8 cellular contexts compared by ENCODE assay signal in genomic region chr3:187016639-187017345, GRCh38.
A peak's percentile ranks its signal among the peaks of the same experiment; 100 is the strongest.
DNase-seq lines count a peak whose midpoint lies in the region; ATAC-seq and TF ChIP-seq lines count a peak whose summit lies in the region.

No MANE protein-coding gene starts in this region.

- DNase-seq in activated CD8-positive, alpha-beta memory T cell treated with anti-CD3 and anti-CD28 coated beads, Interleukin-2, amount 50 U/mL, for 48 hours: peak; percentile 52
- DNase-seq in activated CD8-positive, alpha-beta memory T cell treated with anti-CD3 and anti-CD28 coated beads for 24 hours: no peak
- DNase-seq in KBM-7: peak; percentile 34
- peak; percentile 94 for DNase-seq in epithelial cell of proximal tubule (ENCODE audit: low read depth)
- no peak for DNase-seq in HEK293T (ENCODE audit: extremely low spot score)
- DNase-seq in globus pallidus (ENCODE audit: low spot score): no peak

- H3K36me3 Mint-ChIP-seq in stimulated activated memory B cell treated with anti-CD40 and anti-IgM and Interleukin-4, amounts not matched to agents 10 μg/mL and 1 μg/mL and 100 μg/mL, for 72 hours: peaks cover 21% of the 10 kb centered on the region

- POLR2A ChIA-PET in HEK293T (lab: Yijun Ruan, JAX): no interaction called here

- in situ Hi-C loops in KBM-7 (cut with MboI; ENCODE audit: low pct_unique_long_range_greater_than_20kb, low sequenced_read_pairs): no loop called here

- no peaks in the 10 kb centered on the region for H3K27me3 Mint-ChIP-seq in stimulated activated memory B cell treated with anti-CD40 and anti-IgM and Interleukin-4, amounts not matched to agents 10 μg/mL and 1 μg/mL and 100 μg/mL, for 72 hours

- no peaks in the 10 kb centered on the region for H3K9me3 Mint-ChIP-seq in stimulated activated memory B cell treated with anti-CD40 and anti-IgM and Interleukin-4, amounts not matched to agents 10 μg/mL and 1 μg/mL and 100 μg/mL, for 72 hours

- TF ChIP-seq CTCF in epithelial cell of proximal tubule (conservative IDR thresholded peaks at IDR 0.05; ENCODE audit: low read depth, low read length): no peak

- CTCF ChIA-PET in HEK293T (lab: Yijun Ruan, JAX): no interaction called here

- H3K4me3 ChIP-seq in epithelial cell of proximal tubule (ENCODE audit: low read depth, low read length): no peak overlapping the region

- H3K4me3 Mint-ChIP-seq in stimulated activated memory B cell treated with anti-CD40 and anti-IgM and Interleukin-4, amounts not matched to agents 10 μg/mL and 1 μg/mL and 100 μg/mL, for 72 hours: peak overlapping the region; percentile 72

- ATAC-seq in stimulated activated memory B cell treated with anti-CD40 and anti-IgM and Interleukin-4, amounts not matched to agents 10 μg/mL and 1 μg/mL and 100 μg/mL, for 72 hours: peak; percentile 87
- ATAC-seq in GM18517 (IDR thresholded peaks at IDR 0.05; ENCODE audit: unreplicated experiment): no peak

- H3K27ac Mint-ChIP-seq in stimulated activated memory B cell treated with anti-CD40 and anti-IgM and Interleukin-4, amounts not matched to agents 10 μg/mL and 1 μg/mL and 100 μg/mL, for 72 hours: peak overlapping the region; percentile 88

- peaks cover 96% of the 10 kb centered on the region for H3K4me1 Mint-ChIP-seq in stimulated activated memory B cell treated with anti-CD40 and anti-IgM and Interleukin-4, amounts not matched to agents 10 μg/mL and 1 μg/mL and 100 μg/mL, for 72 hours

TF ChIP-seq in HEK293T, 16 proteins besides CTCF, POLR2A, EP300 and RAD21:
- no peak for TF ChIP-seq NFRKB (IDR thresholded peaks at IDR 0.05)
- TF ChIP-seq CTBP1 (IDR thresholded peaks at IDR 0.05; ENCODE audit: borderline replicate concordance): no peak
- TF ChIP-seq ZNF384 (IDR thresholded peaks at IDR 0.05): no peak
- no peak for TF ChIP-seq FOXK2 (IDR thresholded peaks at IDR 0.05)
- no peak for TF ChIP-seq L3MBTL2 (conservative IDR thresholded peaks at IDR 0.05)
- no peak for TF ChIP-seq LEF1 (IDR thresholded peaks at IDR 0.05; ENCODE audit: borderline replicate concordance)
- TF ChIP-seq PKNOX1 (IDR thresholded peaks at IDR 0.05): no peak
- no peak for TF ChIP-seq HDGF (IDR thresholded peaks at IDR 0.05; ENCODE audit: borderline replicate concordance)
- TF ChIP-seq BHLHE40 (IDR thresholded peaks at IDR 0.05; ENCODE audit: borderline replicate concordance): no peak
- no peak for TF ChIP-seq SP1 (IDR thresholded peaks at IDR 0.05)
- TF ChIP-seq FOXA1 (IDR thresholded peaks at IDR 0.05): no peak
- TF ChIP-seq TARDBP (IDR thresholded peaks at IDR 0.05): no peak
- TF ChIP-seq ELF4 (IDR thresholded peaks at IDR 0.05): no peak
- TF ChIP-seq FOXM1 (IDR thresholded peaks at IDR 0.05; ENCODE audit: borderline replicate concordance): no peak
- TF ChIP-seq ARNT (IDR thresholded peaks at IDR 0.05): no peak
- TF ChIP-seq SUZ12 (IDR thresholded peaks at IDR 0.05): no peak
TF ChIP-seq in HEK293T: peak in this region for 0.

Comparison
In these comparisons a context has a peak if more than half of its experiments do, and no peak if none do; other contexts are left out.
1. DNase-seq: peak in activated CD8-positive, alpha-beta memory T cell treated with anti-CD3 and anti-CD28 coated beads, Interleukin-2, amount 50 U/mL, for 48 hours (single experiment), KBM-7 (single experiment) and epithelial cell of proximal tubule (single experiment); none in activated CD8-positive, alpha-beta memory T cell treated with anti-CD3 and anti-CD28 coated beads for 24 hours (single experiment), HEK293T (single experiment) and globus pallidus (single experiment).